In genomic region chr6:83192871-83193746, GRCh38 we compare ENCODE assay signal across 8 cellular contexts. TPM values are rescaled to one million over a fixed set of nuclear protein-coding genes. Genes with fewer than 3 reads are reported as not detected.
DNase-seq lines count a peak whose midpoint lies in the region; ATAC-seq, FAIRE-seq and TF ChIP-seq lines count a peak whose summit lies in the region.

Gene PGM3, minus strand, starts transcription at chr6:83193265. Its CDS starts 2,253 bp downstream, at chr6:83191012.
Gene RWDD2A, plus strand, starts transcription at chr6:83193357. Its CDS starts 1,095 bp downstream, at chr6:83194452.

- peaks cover 24% of the 10 kb centered on the region for H3K4me1 Mint-ChIP-seq in WTC11
- H3K4me1 Mint-ChIP-seq in immature natural killer cell: peaks cover 24 to 33% of the 10 kb centered on the region in 2 donors

- CTCF ChIA-PET in AG04450 (lab: Charles Lee) (interaction anchor here (1.3 to 7.0 kb wide), 2 partner anchors 127 to 319 kb away, joined by 3 to 65 read pairs; partner anchors contain the start of genes DOP1A, PRSS35 and UBE3D), WTC11 (lab: Charles Lee) (interaction anchor here (0.6 to 2.1 kb wide), 7 partner anchors 22 to 343 kb away, joined by 3 to 9 read pairs (median 5); partner anchors contain the start of genes DOP1A, PRSS35 and UBE3D)

- no peaks in the 10 kb centered on the region for H3K9me3 Mint-ChIP-seq in WTC11
- H3K9me3 Mint-ChIP-seq in immature natural killer cell: no peaks in the 10 kb centered on the region

- H3K27me3 ChIP-seq in AG04450 (ENCODE audit: control insufficient read depth, insufficient read depth, low read length) (no peaks in the 10 kb centered on the region), bronchial epithelial cell (ENCODE audit: control insufficient read depth, insufficient read depth, low read length) (no peaks in the 10 kb centered on the region)

- ATAC-seq in GM18870 (IDR thresholded peaks at IDR 0.05; ENCODE audit: unreplicated experiment) (peak; percentile 94), HG03103 (IDR thresholded peaks at IDR 0.05; ENCODE audit: low read depth, unreplicated experiment) (peak; percentile 96), WTC11 (peak; percentile 90)

- peaks cover 3% of the 10 kb centered on the region for H3K36me3 ChIP-seq in bronchial epithelial cell (ENCODE audit: control insufficient read depth, insufficient read depth, low read length)

- peak; percentile 58 for DNase-seq in AG04450 (ENCODE audit: low read depth, low spot score)
- peak; percentile 65 for DNase-seq in NCI-H2196 treated with DMSO at 0.1 percent for 48 hours (lab: John Stamatoyannopoulos, UW; ENCODE audit: unreplicated experiment)
- peak; percentile 87 for DNase-seq in WTC11 (ENCODE audit: low spot score)
- DNase-seq in bronchial epithelial cell (ENCODE audit: low read depth): peak; percentile 74
- peak; percentile 89 to 90 (median 89) for DNase-seq in immature natural killer cell
- peak; percentile 57 for DNase-seq in smooth muscle cell of the brain vasculature (ENCODE audit: low read depth, low spot score)

- peaks cover 50% of the 10 kb centered on the region for H3K36me3 Mint-ChIP-seq in WTC11
- peaks cover 4 to 6% (median 5%) of the 10 kb centered on the region in 3 donors for H3K36me3 Mint-ChIP-seq in immature natural killer cell

- TF ChIP-seq CTCF in AG04450 (IDR thresholded peaks at IDR 0.05; ENCODE audit: low read depth, low read length) (no peak), WTC11 (IDR thresholded peaks at IDR 0.05) (no peak), bronchial epithelial cell (IDR thresholded peaks at IDR 0.05; ENCODE audit: insufficient read depth, low read length, severe bottlenecking) (no peak)

- peak within 1 kb of the TSS; percentile 82 for H3K27ac ChIP-seq in AG04450 (ENCODE audit: low read depth, low read length)

- peak within 1 kb of the TSS; percentile 94 for H3K27ac Mint-ChIP-seq in WTC11
- H3K27ac Mint-ChIP-seq in immature natural killer cell: peak within 1 kb of the TSS; percentile 84 to 98 (median 94)

- H3K4me3 Mint-ChIP-seq in WTC11 (peak within 1 kb of the TSS; percentile 94), immature natural killer cell (peak within 1 kb of the TSS; percentile 91 to 99 (median 98))

- H3K4me3 ChIP-seq in AG04450 (ENCODE audit: low read depth, low read length) (peak within 1 kb of the TSS; percentile 94), bronchial epithelial cell (ENCODE audit: low read depth, low read length) (peak within 1 kb of the TSS; percentile 87)

- H3K9me3 ChIP-seq in AG04450 (ENCODE audit: control insufficient read depth, insufficient read depth, low read length): no peaks in the 10 kb centered on the region; the same call in 1 of the 2 replicates

- no peak for FAIRE-seq in bronchial epithelial cell (lab: Jason Lieb, UNC)

- H3K27me3 Mint-ChIP-seq in WTC11 (ENCODE audit: low read depth) (no peaks in the 10 kb centered on the region), immature natural killer cell (ENCODE audit: low read depth in 3 of 3) (peaks cover 6 to 10% (median 9%) of the 10 kb centered on the region in 3 donors)

- POLR2A ChIA-PET in AG04450 (lab: Yijun Ruan, JAX): interaction anchor here (0.6 to 1.1 kb wide), 4 partner anchors 12 to 22 kb away, joined by 3 to 6 read pairs (median 4); no protein-coding TSS in a partner anchor
- POLR2A ChIA-PET in WTC11 (lab: Charles Lee): interaction anchor here (0.6 kb wide), 1 partner anchor 319 kb away, joined by 3 read pairs; the partner anchor contains the start of gene PRSS35

TF ChIP-seq in WTC11, 78 proteins besides CTCF, POLR2A, EP300 and RAD21 (continues in another document):
- TF ChIP-seq IRF2 (CRISPR knock-in tag; IDR thresholded peaks at IDR 0.05; ENCODE audit: borderline replicate concordance, low read depth) (no peak), ARID4B (CRISPR knock-in tag; IDR thresholded peaks at IDR 0.05; ENCODE audit: borderline replicate concordance) (peak; percentile 83), GABPB1 (CRISPR knock-in tag; IDR thresholded peaks at IDR 0.05) (no peak), KAT7 (CRISPR knock-in tag; IDR thresholded peaks at IDR 0.05; ENCODE audit: borderline replicate concordance) (0 out of 2 replicates have a peak, but pooled peaks have one; percentile 51), USF2 (CRISPR knock-in tag; IDR thresholded peaks at IDR 0.05) (no peak), USF1 (CRISPR knock-in tag; IDR thresholded peaks at IDR 0.05) (0 out of 2 replicates have a peak, but pooled peaks have one; percentile 12), ZNF138 (CRISPR knock-in tag; conservative IDR thresholded peaks at IDR 0.05) (no peak), TEAD4 (CRISPR knock-in tag; IDR thresholded peaks at IDR 0.05) (0 out of 2 replicates have a peak, but pooled peaks have one; percentile 29), ATF2 (CRISPR knock-in tag; IDR thresholded peaks at IDR 0.05; ENCODE audit: borderline replicate concordance, low read depth) (no peak), ZNF219 (CRISPR knock-in tag; IDR thresholded peaks at IDR 0.05; ENCODE audit: borderline replicate concordance) (no peak; the same call in 1 of the 2 replicates), ZNF396 (CRISPR knock-in tag; IDR thresholded peaks at IDR 0.05; ENCODE audit: borderline replicate concordance) (no peak), OVOL2 (CRISPR knock-in tag; IDR thresholded peaks at IDR 0.05; ENCODE audit: borderline replicate concordance) (no peak), EMX1 (CRISPR knock-in tag; IDR thresholded peaks at IDR 0.05) (no peak), NFATC4 (CRISPR knock-in tag; IDR thresholded peaks at IDR 0.05) (no peak), ZNF423 (CRISPR knock-in tag; IDR thresholded peaks at IDR 0.05) (0 out of 2 replicates have a peak, but pooled peaks have one; percentile 32)

RNA-seq across cellular contexts. Expression of gene PGM3, which starts in this region (rescaled TPM):
- polyA plus RNA-seq in AG04450 (2011; rRNA removed): 116 and 155 TPM in 2 replicates
- 137 and 156 TPM in 2 replicates for polyA minus RNA-seq in AG04450 (2011; rRNA and poly(A)+ RNA removed)
- total RNA-seq in WTC11 (2021): 67.4 to 70.0 TPM (median 67.6 TPM) in 3 replicates
- 97.7 and 101 TPM in 2 replicates for total RNA-seq in bronchial epithelial cell
- polyA plus RNA-seq in immature natural killer cell: 1 to 10 TPM; 1.7 to 8.3 (median 7.8) TPM

RNA-seq across cellular contexts. Expression of gene RWDD2A, which starts in this region (rescaled TPM):
- polyA plus RNA-seq in AG04450 (2011; rRNA removed) (6.5 and 8.3 TPM in 2 replicates), immature natural killer cell (1 to 10 TPM in 1 of 3 donors, under 1 TPM in 2; 0.82 to 3.3 (median 0.83) TPM)
- polyA minus RNA-seq in AG04450 (2011; rRNA and poly(A)+ RNA removed): 3.8 and 4.7 TPM in 2 replicates
- total RNA-seq in WTC11 (2021) (5.1 to 5.2 TPM (median 5.2 TPM) in 3 replicates), bronchial epithelial cell (1.8 and 2.9 TPM in 2 replicates)

Comparison
In these comparisons a context has a peak if more than half of its experiments do, and no peak if none do; other contexts are left out.
1. Peak in every context shown above with its lines: DNase-seq, ATAC-seq, H3K4me3 ChIP-seq and H3K27ac ChIP-seq.
2. RNA of gene PGM3 (polyA plus RNA-seq): 116 to 155 TPM in AG04450; 1.7 to 8.3 TPM in immature natural killer cell; every median in the first group is over 10 times any median in the second.